Comparison of ENCODE assay signal across 23 cellular contexts in genomic region chr9:120453792-120454191, GRCh38.
"Had no signal": no experiment of that assay in that cellular context is flagged by ENCODE, and none has a peak within 500 bp of the region (broad histone marks: within the 10 kb centered on the region; RNA-seq: fewer than 3 reads in every experiment).

No MANE protein-coding gene starts in this region.

- H3K4me1 ChIP-seq: colonic mucosa, esophagus muscularis mucosa, esophagus squamous epithelium, foreskin keratinocyte, gastrocnemius medialis, gastroesophageal sphincter, heart left ventricle had no signal

- H3K27ac ChIP-seq: colonic mucosa, dorsolateral prefrontal cortex, epithelial cell of prostate, esophagus muscularis mucosa, esophagus squamous epithelium, foreskin keratinocyte, gastrocnemius medialis, gastroesophageal sphincter, heart left ventricle, heart right ventricle had no signal

- H3K4me3 ChIP-seq: colonic mucosa, coronary artery, dorsolateral prefrontal cortex, esophagus muscularis mucosa, esophagus squamous epithelium, gastrocnemius medialis, gastroesophageal sphincter, heart left ventricle, heart right ventricle had no signal

- ATAC-seq: effector memory CD8-positive, alpha-beta T cell; esophagus mucosa; foreskin keratinocyte; gastroesophageal sphincter; heart left ventricle had no signal

- H3K36me3 ChIP-seq: colonic mucosa had no signal

- DNase-seq: colonic mucosa; cortex of kidney; dermis blood vessel endothelial cell; dorsolateral prefrontal cortex; effector CD4-positive, alpha-beta T cell; effector CD8-positive, alpha-beta T cell; effector memory CD4-positive, alpha-beta T cell; effector memory CD8-positive, alpha-beta T cell; endodermal cell; erythroblast; esophagus squamous epithelium; foreskin fibroblast; foreskin keratinocyte; foreskin melanocyte; gastrocnemius medialis; glutamatergic neuron; heart left ventricle; heart right ventricle had no signal

- H3K9me3 ChIP-seq: colonic mucosa, esophagus squamous epithelium, gastrocnemius medialis had no signal

- H3K27me3 ChIP-seq: colonic mucosa, dorsolateral prefrontal cortex, esophagus muscularis mucosa, esophagus squamous epithelium, foreskin keratinocyte, gastrocnemius medialis, gastroesophageal sphincter, heart left ventricle, heart right ventricle had no signal
